23 cellular contexts compared by ENCODE assay signal in the genomic region with DNA sequence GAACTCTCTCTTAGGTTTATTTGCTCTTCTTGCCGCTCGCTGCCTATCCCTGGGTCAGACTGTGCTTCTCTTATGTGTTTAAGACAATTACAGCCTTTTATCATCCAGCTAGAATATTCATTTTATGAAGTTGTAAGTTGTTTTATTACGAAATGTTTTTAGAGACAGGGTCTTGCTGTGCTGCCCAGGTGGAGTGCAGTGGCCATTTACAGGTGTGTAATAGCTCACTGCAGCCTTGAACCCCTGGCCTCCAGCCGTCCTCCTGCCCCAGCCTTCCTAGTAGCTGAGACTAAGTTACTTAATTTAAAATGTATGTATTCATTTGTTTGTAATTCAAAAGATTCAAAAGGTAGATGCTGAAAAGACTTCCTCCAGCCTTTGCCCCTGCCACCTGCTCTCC.
DNase-seq lines count a peak whose midpoint lies in the region; ATAC-seq, FAIRE-seq and TF ChIP-seq lines count a peak whose summit lies in the region.
"Had no signal": no experiment of that assay in that cellular context is flagged by ENCODE, and none has a peak within 500 bp of the region (broad histone marks: within the 10 kb centered on the region; RNA-seq: fewer than 3 reads in every experiment).

No MANE protein-coding gene starts in this region.

- no peaks in the 10 kb centered on the region for H3K9me3 ChIP-seq in HepG2 (ENCODE audit: low read length)
- H3K9me3 ChIP-seq in right lobe of liver: no peaks in the 10 kb centered on the region
- H3K9me3 ChIP-seq in neutrophil: no peaks in the 10 kb centered on the region
- no peaks in the 10 kb centered on the region for H3K9me3 ChIP-seq in SJCRH30 (replicated peaks)
- H3K9me3 ChIP-seq: BLaER1 had no signal

- H2AFZ ChIP-seq in HepG2 (ENCODE audit: low read length): no peak overlapping the region
- H2AFZ ChIP-seq: GM23338 had no signal

- in situ Hi-C loops in HepG2 (cut with HindIII; ENCODE audit: extremely low pct_ligation_motif_present, low pct_unique_long_range_greater_than_20kb): no loop called here

- H3K4me1 ChIP-seq in HepG2 (ENCODE audit: insufficient read depth, low read length) (peaks cover 47% of the 10 kb centered on the region), right lobe of liver (peaks cover 0 to 15% (median 5%) of the 10 kb centered on the region in 4 donors), neutrophil (ENCODE audit: control insufficient read depth in 1 of 2, insufficient read depth in 1 of 2, low read depth in 1 of 2, low read length in 1 of 2) (peaks cover 70 to 77% of the 10 kb centered on the region in 2 experiments), SJCRH30 (peaks cover 5% of the 10 kb centered on the region; the same call in 1 of the 2 replicates)
- H3K4me1 ChIP-seq: BLaER1 had no signal

- POLR2A ChIA-PET in HepG2 (lab: Yijun Ruan, JAX) (no interaction called here), WTC11 (lab: Charles Lee) (interaction anchor here (1.4 kb wide), 1 partner anchor 9 kb away, joined by 3 read pairs; no protein-coding TSS in a partner anchor)

- H3K4me3 ChIP-seq in HepG2 (replicated peaks in 1 of 3; ENCODE audit: insufficient read depth in 1 of 3, low read depth in 2 of 3, low read length in 3 of 3) (no peak overlapping the region), right lobe of liver (no peak overlapping the region), neutrophil (ENCODE audit: low read depth in 1 of 2, low read length in 1 of 2) (no peak overlapping the region), SJCRH30 (no peak overlapping the region)
- H3K4me3 ChIP-seq: BLaER1, GM23338 had no signal

- H3K27ac ChIP-seq in HepG2 (ENCODE audit: extremely low read length, insufficient read depth, low read length): no peak overlapping the region
- H3K27ac ChIP-seq in right lobe of liver: no peak overlapping the region
- peak overlapping the region; percentile 76 for H3K27ac ChIP-seq in neutrophil
- H3K27ac ChIP-seq in SJCRH30: no peak overlapping the region
- H3K27ac ChIP-seq: 22Rv1, BLaER1, C4-2B had no signal

- no peak for FAIRE-seq in HepG2 (lab: Jason Lieb, UNC)
- FAIRE-seq: A204.1, GM12891, GM18507 had no signal

- intact Hi-C loops in HepG2 (cut with micrococcal nuclease; ENCODE audit: unreplicated experiment) (no loop called here), right lobe of liver (cut with DNase I) (no loop called here)

- CTCF ChIA-PET in HepG2 (lab: Yijun Ruan, JAX; ENCODE audit: low intra/inter-chr PET ratio, low total read pairs): no interaction called here
- CTCF ChIA-PET in WTC11 (lab: Charles Lee): interaction anchor here (0.6 kb wide), 2 partner anchors 13 to 17 kb away, joined by 3 read pairs; no protein-coding TSS in a partner anchor

- H3K27me3 ChIP-seq in HepG2 (ENCODE audit: control insufficient read depth in 1 of 2, insufficient read depth in 2 of 2, low read length in 2 of 2) (no peaks in the 10 kb centered on the region), right lobe of liver (no peaks in the 10 kb centered on the region), neutrophil (no peaks in the 10 kb centered on the region), SJCRH30 (no peaks in the 10 kb centered on the region)
- H3K27me3 ChIP-seq: BLaER1 had no signal

- TF ChIP-seq RAD21 in HepG2 (CRISPR knock-in tag; IDR thresholded peaks at IDR 0.05): no peak

- TF ChIP-seq POLR2A in HepG2 (IDR thresholded peaks at IDR 0.05; ENCODE audit: insufficient read depth in 1 of 2, low read depth in 2 of 2, low read length in 2 of 2) (no peak), right lobe of liver (IDR thresholded peaks at IDR 0.05) (no peak)

- BruUV-seq in HepG2 (replicated peaks; lab: Mats Ljungman, UMichigan): no TSS peak

- DNase-seq in HepG2 (ENCODE audit: low spot score): no peak
- no peak for DNase-seq in right lobe of liver
- no peak for DNase-seq in WTC11 (ENCODE audit: low spot score)
- no peak for DNase-seq in SJCRH30
- DNase-seq: Calu3; CD4-positive, alpha-beta T cell; CD8-positive, alpha-beta memory T cell; DMS53; DMS79 treated with DMSO at 0.1 percent for 48 hours; GF-D8; H9; HFFc6 had no signal

- H3K36me3 ChIP-seq in HepG2 (replicated peaks in 1 of 2; ENCODE audit: control insufficient read depth in 1 of 2, insufficient read depth in 2 of 2, low read length in 2 of 2) (no peaks in the 10 kb centered on the region), right lobe of liver (no peaks in the 10 kb centered on the region), neutrophil (no peaks in the 10 kb centered on the region), SJCRH30 (no peaks in the 10 kb centered on the region)
- H3K36me3 ChIP-seq: BLaER1 had no signal

- TF ChIP-seq EP300 in HepG2 (IDR thresholded peaks at IDR 0.05; ENCODE audit: low read depth in 2 of 2, low read length in 2 of 2) (no peak), HepG2 (CRISPR knock-in tag; IDR thresholded peaks at IDR 0.05; ENCODE audit: borderline replicate concordance) (no peak)

- no peak for ATAC-seq in HepG2
- no peak for ATAC-seq in right lobe of liver
- no peak for ATAC-seq in WTC11
- no peak for ATAC-seq in HG02840 (IDR thresholded peaks at IDR 0.05; ENCODE audit: low FRiP score, unreplicated experiment)
- ATAC-seq: GM23338, HCT116 had no signal

- H4K20me1 ChIP-seq in HepG2 (ENCODE audit: insufficient read depth, low read length): no peaks in the 10 kb centered on the region
- H4K20me1 ChIP-seq: BLaER1 had no signal

- TF ChIP-seq CTCF in HepG2 (CRISPR knock-in tag; IDR thresholded peaks at IDR 0.05): no peak
- no peak for TF ChIP-seq CTCF in right lobe of liver (IDR thresholded peaks at IDR 0.05)
- TF ChIP-seq CTCF in WTC11 (IDR thresholded peaks at IDR 0.05): no peak
- no peak for TF ChIP-seq CTCF in neutrophil (IDR thresholded peaks at IDR 0.05)

- no peaks in the 10 kb centered on the region for H3K27me3 Mint-ChIP-seq in WTC11 (ENCODE audit: low read depth)
- H3K27me3 Mint-ChIP-seq: CD4-positive, alpha-beta T cell had no signal

- H3K4me3 Mint-ChIP-seq in WTC11: no peak overlapping the region
- H3K4me3 Mint-ChIP-seq: B cell; CD4-positive, alpha-beta T cell; CD8-positive, alpha-beta memory T cell; GM23338; H9; HFFc6 had no signal

- H3K36me3 Mint-ChIP-seq in WTC11: peaks cover 21% of the 10 kb centered on the region

- H3K27ac Mint-ChIP-seq in WTC11: no peak overlapping the region
- H3K27ac Mint-ChIP-seq: B cell; CD4-positive, alpha-beta T cell; GM23338; HFFc6 had no signal

- H3K9me3 Mint-ChIP-seq in WTC11: peaks cover 18% of the 10 kb centered on the region
- H3K9me3 Mint-ChIP-seq: CD4-positive, alpha-beta T cell; CD8-positive, alpha-beta memory T cell; H9; HFFc6 had no signal

- peaks cover 57% of the 10 kb centered on the region for H3K4me1 Mint-ChIP-seq in WTC11

- no peaks in the 10 kb centered on the region for H3K79me2 ChIP-seq in HepG2 (ENCODE audit: insufficient read depth, low read length)

- WGBS in HepG2 (ENCODE audit: low lambda C conversion rate): 80% methylated on average over 3 of the region's 4 CpGs
- 43% methylated on average over 4 of the region's 4 CpGs for WGBS in right lobe of liver (ENCODE audit: insufficient coverage, low coverage, low lambda C conversion rate, missing lambda C conversion rate)

- H3K4me2 ChIP-seq in HepG2 (ENCODE audit: low read depth, low read length): no peak overlapping the region
- H3K4me2 ChIP-seq: BLaER1, GM23338 had no signal

- H3K9ac ChIP-seq in HepG2 (ENCODE audit: insufficient read depth, low read depth, low read length): no peak overlapping the region
- H3K9ac ChIP-seq: BLaER1 had no signal

TF ChIP-seq in HepG2, 621 proteins besides CTCF, POLR2A, EP300 and RAD21:
- TF ChIP-seq ZNF652 (CRISPR knock-in tag; IDR thresholded peaks at IDR 0.05; ENCODE audit: borderline replicate concordance, low read depth) (no peak), ZNF121 (CRISPR knock-in tag; IDR thresholded peaks at IDR 0.05) (peak; percentile 66)
TF ChIP-seq in HepG2: peak in this region for 1.

TF ChIP-seq in WTC11, 78 proteins besides CTCF, POLR2A, EP300 and RAD21 (continues in another document):
- TF ChIP-seq, protein P1, sequence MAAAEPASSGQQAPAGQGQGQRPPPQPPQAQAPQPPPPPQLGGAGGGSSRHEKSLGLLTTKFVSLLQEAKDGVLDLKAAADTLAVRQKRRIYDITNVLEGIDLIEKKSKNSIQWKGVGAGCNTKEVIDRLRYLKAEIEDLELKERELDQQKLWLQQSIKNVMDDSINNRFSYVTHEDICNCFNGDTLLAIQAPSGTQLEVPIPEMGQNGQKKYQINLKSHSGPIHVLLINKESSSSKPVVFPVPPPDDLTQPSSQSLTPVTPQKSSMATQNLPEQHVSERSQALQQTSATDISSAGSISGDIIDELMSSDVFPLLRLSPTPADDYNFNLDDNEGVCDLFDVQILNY (CRISPR knock-in tag; IDR thresholded peaks at IDR 0.05): no peak
- TF ChIP-seq ZNF121 (CRISPR knock-in tag; IDR thresholded peaks at IDR 0.05) (peak; percentile 74; the same call in 1 of the 2 replicates), ZNF219 (CRISPR knock-in tag; IDR thresholded peaks at IDR 0.05; ENCODE audit: borderline replicate concordance) (no peak)
- TF ChIP-seq, protein P2, sequence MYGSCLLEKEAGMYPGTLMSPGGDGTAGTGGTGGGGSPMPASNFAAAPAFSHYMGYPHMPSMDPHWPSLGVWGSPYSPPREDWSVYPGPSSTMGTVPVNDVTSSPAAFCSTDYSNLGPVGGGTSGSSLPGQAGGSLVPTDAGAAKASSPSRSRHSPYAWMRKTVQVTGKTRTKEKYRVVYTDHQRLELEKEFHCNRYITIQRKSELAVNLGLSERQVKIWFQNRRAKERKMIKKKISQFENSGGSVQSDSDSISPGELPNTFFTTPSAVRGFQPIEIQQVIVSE (CRISPR knock-in tag; IDR thresholded peaks at IDR 0.05; ENCODE audit: borderline replicate concordance): no peak
- TF ChIP-seq, protein P3, sequence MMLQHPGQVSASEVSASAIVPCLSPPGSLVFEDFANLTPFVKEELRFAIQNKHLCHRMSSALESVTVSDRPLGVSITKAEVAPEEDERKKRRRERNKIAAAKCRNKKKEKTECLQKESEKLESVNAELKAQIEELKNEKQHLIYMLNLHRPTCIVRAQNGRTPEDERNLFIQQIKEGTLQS (CRISPR knock-in tag; conservative IDR thresholded peaks at IDR 0.05): no peak
